ENCODE assay signal across 12 cellular contexts in the genomic region with DNA sequence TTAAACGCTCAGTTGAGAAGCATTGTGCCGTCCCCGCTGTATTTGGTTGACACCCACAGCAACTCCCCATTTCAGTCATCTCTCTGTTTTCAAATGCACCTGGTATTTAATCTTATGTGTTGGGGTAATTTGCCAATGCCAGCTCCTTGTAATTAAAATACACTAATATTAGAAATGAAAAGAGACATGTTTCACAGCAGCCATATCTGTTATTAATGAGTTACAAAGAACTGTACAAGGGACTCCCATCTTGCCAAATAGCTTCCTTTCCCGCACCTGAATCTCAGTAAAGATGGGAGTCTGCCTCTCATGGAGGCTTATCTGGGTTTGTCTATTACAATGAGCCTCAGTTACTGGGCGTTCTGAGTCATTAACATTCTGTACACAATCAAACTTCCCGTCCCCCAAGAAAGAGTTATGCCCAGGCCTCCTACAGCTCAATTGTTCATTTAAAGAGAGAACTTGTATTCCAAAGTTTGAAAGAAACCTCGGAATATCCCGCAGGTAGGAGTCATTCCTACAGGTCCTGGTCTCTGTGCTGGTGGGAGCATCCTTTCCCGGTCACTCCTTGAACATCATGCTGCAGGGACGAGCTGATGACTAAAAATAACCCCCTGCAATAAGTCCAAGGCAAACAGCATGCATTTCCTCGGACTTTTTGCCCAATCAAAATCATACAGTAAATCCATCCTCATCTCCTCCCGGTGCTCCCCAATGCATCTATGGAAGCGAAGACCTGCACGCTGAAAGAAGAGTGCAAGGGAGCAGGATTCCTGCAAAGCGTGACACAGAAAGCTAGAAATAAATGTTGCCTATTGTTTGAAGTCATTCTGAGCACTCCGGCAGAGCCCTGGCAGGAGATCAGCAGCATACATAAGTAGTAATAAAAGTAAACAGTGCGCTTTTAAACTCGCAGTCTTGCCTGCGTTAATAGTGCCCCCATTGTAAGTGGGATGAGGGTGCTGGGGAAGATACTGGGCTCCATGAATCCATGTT. TPM values are rescaled to one million over a fixed set of nuclear protein-coding genes. Genes with fewer than 3 reads are reported as not detected.
A peak's percentile ranks its signal among the peaks of the same experiment; 100 is the strongest.
DNase-seq lines count a peak whose midpoint lies in the region; ATAC-seq and TF ChIP-seq lines count a peak whose summit lies in the region.
"Had no signal": no experiment of that assay in that cellular context is flagged by ENCODE, and none has a peak within 500 bp of the region (broad histone marks: within the 10 kb centered on the region; RNA-seq: fewer than 3 reads in every experiment).

No MANE protein-coding gene starts in this region.

- TF ChIP-seq CTCF in mammary epithelial cell (conservative IDR thresholded peaks at IDR 0.05 in 1 of 2, IDR thresholded peaks at IDR 0.05 in 1 of 2; ENCODE audit: extremely low read depth in 1 of 2, insufficient read depth in 1 of 2, low read depth in 1 of 2, low read length in 2 of 2), result no peak

- in situ Hi-C loops in mammary epithelial cell (cut with MboI; ENCODE audit: low sequenced_read_pairs in 2 of 2), result loop anchor here in 1 of 2 donors (25.0 kb wide), 1 partner anchor 1215 kb away; no protein-coding TSS in a partner anchor

- H3K4me3 ChIP-seq in mammary epithelial cell (replicated peaks in 1 of 3; ENCODE audit: insufficient read depth in 1 of 3, low read depth in 2 of 3, low read length in 3 of 3) (no peak overlapping the region), stomach smooth muscle (ENCODE audit: low read length in 2 of 2) (peak overlapping the region; percentile 68 to 71)

- H3K9ac ChIP-seq in mammary epithelial cell (ENCODE audit: insufficient read depth, low read length) (no peak overlapping the region), stomach smooth muscle (ENCODE audit: low read length in 2 of 2) (no peak overlapping the region)

- H3K27ac ChIP-seq in mammary epithelial cell (ENCODE audit: insufficient read depth, low read depth, low read length) (no peak overlapping the region), layer of hippocampus (ENCODE audit: low read depth, low read length) (peak overlapping the region; percentile 74), stomach smooth muscle (ENCODE audit: low read length) (no peak overlapping the region)
- H3K27ac ChIP-seq: tibial artery had no signal

- CTCF ChIA-PET in mammary epithelial cell (lab: Charles Lee; ENCODE audit: low non-redundant PET), result no interaction called here

- no peaks in the 10 kb centered on the region for H3K79me2 ChIP-seq in mammary epithelial cell (ENCODE audit: insufficient read depth, low read length)

- H3K4me1 ChIP-seq in mammary epithelial cell (ENCODE audit: insufficient read depth, low read length) (peaks cover 18% of the 10 kb centered on the region), stomach smooth muscle (ENCODE audit: control insufficient read depth, insufficient read depth, low read length) (peaks cover 8% of the 10 kb centered on the region)

- peak overlapping the region; percentile 61 for H3K4me2 ChIP-seq in mammary epithelial cell (ENCODE audit: insufficient read depth, low read depth, low read length)

- no peaks in the 10 kb centered on the region for H4K20me1 ChIP-seq in mammary epithelial cell (ENCODE audit: insufficient read depth, low read length)

- dilution Hi-C loops in mammary epithelial cell (cut with HindIII; ENCODE audit: low sequenced_read_pairs), result loop anchor here (25.0 kb wide), 1 partner anchor 415 kb away; no protein-coding TSS in a partner anchor

- 39% methylated on average over 18 of the region's 19 CpGs for WGBS in mammary epithelial cell (ENCODE audit: low coverage, missing lambda C conversion rate)

- no peak for ATAC-seq in GM21528 (IDR thresholded peaks at IDR 0.05; ENCODE audit: low FRiP score, unreplicated experiment)
- ATAC-seq: esophagus mucosa had no signal

- BruUV-seq in mammary epithelial cell (replicated peaks; lab: Mats Ljungman, UMichigan), result no TSS peak

- DNase-seq in NCI-H1092 treated with DMSO at 0.1 percent for 48 hours (lab: John Stamatoyannopoulos, UW), result peak; percentile 7
- DNase-seq in NCI-H1092 (lab: John Stamatoyannopoulos, UW), result no peak
- no peak for DNase-seq in mammary epithelial cell
- no peak for DNase-seq in NCI-H2029 (lab: John Stamatoyannopoulos, UW)
- no peak for DNase-seq in activated CD4-positive, alpha-beta T cell treated with anti-CD3 and anti-CD28 coated beads for 4 hours
- DNase-seq: RPMI8226, small intestine, tibial artery had no signal

- H2AFZ ChIP-seq in mammary epithelial cell (ENCODE audit: low read depth, low read length), result no peak overlapping the region

- H3K36me3 ChIP-seq in mammary epithelial cell (ENCODE audit: insufficient read depth, low read length), result no peaks in the 10 kb centered on the region
- H3K36me3 ChIP-seq in stomach smooth muscle (ENCODE audit: control insufficient read depth in 2 of 2, insufficient read depth in 2 of 2, low read length in 2 of 2), result no peaks in the 10 kb centered on the region
- H3K36me3 ChIP-seq: tibial artery had no signal

- intact Hi-C loops in mammary epithelial cell (cut with micrococcal nuclease), result loop anchor here (5.0 kb wide), 1 partner anchor 40 kb away; no protein-coding TSS in a partner anchor

- H3K9me3 ChIP-seq in mammary epithelial cell (replicated peaks; ENCODE audit: insufficient read depth, low read length) (no peaks in the 10 kb centered on the region), stomach smooth muscle (ENCODE audit: control insufficient read depth in 2 of 2, low read length in 2 of 2) (no peaks in the 10 kb centered on the region)
- H3K9me3 ChIP-seq: tibial artery had no signal

- H3K27me3 ChIP-seq in mammary epithelial cell (ENCODE audit: insufficient read depth, low read length) (no peaks in the 10 kb centered on the region), layer of hippocampus (ENCODE audit: control insufficient read depth, insufficient read depth, low read length) (no peaks in the 10 kb centered on the region), stomach smooth muscle (ENCODE audit: control insufficient read depth in 1 of 2, insufficient read depth in 2 of 2, low read length in 2 of 2) (peaks cover 0 to 43% of the 10 kb centered on the region in 2 donors)
- H3K27me3 ChIP-seq: tibial artery had no signal

RNA-seq across cellular contexts. Expression of gene NDP, which starts 0.9 kb away (rescaled TPM):
- under 1 TPM in 1 of 2 donors, not detected in 1; 0.17 TPM for total RNA-seq in mammary epithelial cell
- polyA plus RNA-seq in mammary epithelial cell, result 0.02 TPM
- polyA minus RNA-seq in mammary epithelial cell, result not detected
- total RNA-seq: esophagus mucosa had no signal

Comparison
In these comparisons a context has a peak if more than half of its experiments do, and no peak if none do; other contexts are left out.
1. H3K4me3 ChIP-seq: peak in stomach smooth muscle (2 of 2); none in mammary epithelial cell (0 of 3).